10 cellular contexts compared by ENCODE assay signal in genomic region chr22:27876684-27877083, GRCh38. TPM values are rescaled to one million over a fixed set of nuclear protein-coding genes. Genes with fewer than 3 reads are reported as not detected.
DNase-seq lines count a peak whose midpoint lies in the region; ATAC-seq, FAIRE-seq and TF ChIP-seq lines count a peak whose summit lies in the region.
"Had no signal": no experiment of that assay in that cellular context is flagged by ENCODE, and none has a peak within 500 bp of the region (broad histone marks: within the 10 kb centered on the region; RNA-seq: fewer than 3 reads in every experiment).

No MANE protein-coding gene starts in this region.

- peaks cover 53% of the 10 kb centered on the region for H3K4me1 Mint-ChIP-seq in WTC11
- peaks cover 58% of the 10 kb centered on the region for H3K4me1 Mint-ChIP-seq in activated CD8-positive, alpha-beta T cell treated with anti-CD3 and anti-CD28 coated beads for 36 hours (ENCODE audit: low read depth)

- H3K36me3 Mint-ChIP-seq in WTC11: peaks cover 14% of the 10 kb centered on the region
- H3K36me3 Mint-ChIP-seq in activated CD8-positive, alpha-beta T cell treated with anti-CD3 and anti-CD28 coated beads for 36 hours (ENCODE audit: low read depth): peaks cover 33% of the 10 kb centered on the region

- FAIRE-seq in GM12891 (lab: Jason Lieb, UNC): no peak
- FAIRE-seq: H54 had no signal

- CTCF ChIA-PET in WTC11 (lab: Charles Lee): interaction anchor here (2.2 kb wide), 1 partner anchor 11 kb away, joined by 11 read pairs; no protein-coding TSS in a partner anchor
- CTCF ChIA-PET in activated CD8-positive, alpha-beta T cell treated with anti-CD3 and anti-CD28 coated beads for 36 hours (lab: Charles Lee): interaction anchor here (0.6 to 4.3 kb wide), 3 partner anchors 10 to 29 kb away, joined by 3 to 25 read pairs (median 3); no protein-coding TSS in a partner anchor

- H3K4me3 Mint-ChIP-seq in WTC11: no peak overlapping the region
- H3K4me3 Mint-ChIP-seq in activated CD8-positive, alpha-beta T cell treated with anti-CD3 and anti-CD28 coated beads for 36 hours: no peak overlapping the region

- ATAC-seq in WTC11: 0 out of 2 replicates have a peak, but pooled peaks have one; percentile 17
- ATAC-seq in activated CD8-positive, alpha-beta T cell treated with anti-CD3 and anti-CD28 coated beads for 36 hours: no peak
- no peak for ATAC-seq in left lobe of liver
- ATAC-seq in HG03280 (IDR thresholded peaks at IDR 0.05; ENCODE audit: unreplicated experiment): no peak

- TF ChIP-seq POLR2A in GM12891 (IDR thresholded peaks at IDR 0.05; ENCODE audit: low read depth, low read length): no peak

- peak overlapping the region; percentile 32; the same call in 1 of the 2 replicates for H3K27ac Mint-ChIP-seq in WTC11
- no peak overlapping the region for H3K27ac Mint-ChIP-seq in activated CD8-positive, alpha-beta T cell treated with anti-CD3 and anti-CD28 coated beads for 36 hours

- no peaks in the 10 kb centered on the region for H3K27me3 Mint-ChIP-seq in WTC11 (ENCODE audit: low read depth)
- H3K27me3 Mint-ChIP-seq in activated CD8-positive, alpha-beta T cell treated with anti-CD3 and anti-CD28 coated beads for 36 hours: no peaks in the 10 kb centered on the region

- POLR2A ChIA-PET in WTC11 (lab: Charles Lee): no interaction called here
- POLR2A ChIA-PET in activated CD8-positive, alpha-beta T cell treated with anti-CD3 and anti-CD28 coated beads for 36 hours (lab: Charles Lee): no interaction called here

- TF ChIP-seq CTCF in WTC11 (IDR thresholded peaks at IDR 0.05): no peak
- TF ChIP-seq CTCF in activated CD8-positive, alpha-beta T cell treated with anti-CD3 and anti-CD28 coated beads for 36 hours (IDR thresholded peaks at IDR 0.05): no peak

- peak; percentile 44 for DNase-seq in Ammon's horn (ENCODE audit: low spot score)
- peak; percentile 15 for DNase-seq in NCI-H128 (lab: John Stamatoyannopoulos, UW; ENCODE audit: unreplicated experiment)
- no peak for DNase-seq in WTC11 (ENCODE audit: low spot score)
- DNase-seq in midbrain (lab: John Stamatoyannopoulos, UW): peak; percentile 15
- no peak for DNase-seq in activated CD8-positive, alpha-beta T cell treated with anti-CD3 and anti-CD28 coated beads for 36 hours
- no peak for DNase-seq in GM12891 (ENCODE audit: insufficient read length, low spot score)
- no peak for DNase-seq in left lobe of liver (ENCODE audit: low spot score)
- DNase-seq: Kasumi-1 had no signal

- intact Hi-C loops in activated CD8-positive, alpha-beta T cell treated with anti-CD3 and anti-CD28 coated beads for 36 hours (cut with micrococcal nuclease): no loop called here

- H3K9me3 Mint-ChIP-seq in WTC11: no peaks in the 10 kb centered on the region
- no peaks in the 10 kb centered on the region for H3K9me3 Mint-ChIP-seq in activated CD8-positive, alpha-beta T cell treated with anti-CD3 and anti-CD28 coated beads for 36 hours

TF ChIP-seq in WTC11, 78 proteins besides CTCF, POLR2A, EP300 and RAD21:
- TF ChIP-seq ZNF416 (CRISPR knock-in tag; IDR thresholded peaks at IDR 0.05) (no peak), MXD4 (CRISPR knock-in tag; IDR thresholded peaks at IDR 0.05; ENCODE audit: borderline replicate concordance) (no peak), SMAD4 (CRISPR knock-in tag; IDR thresholded peaks at IDR 0.05) (no peak)
- TF ChIP-seq, protein P1, sequence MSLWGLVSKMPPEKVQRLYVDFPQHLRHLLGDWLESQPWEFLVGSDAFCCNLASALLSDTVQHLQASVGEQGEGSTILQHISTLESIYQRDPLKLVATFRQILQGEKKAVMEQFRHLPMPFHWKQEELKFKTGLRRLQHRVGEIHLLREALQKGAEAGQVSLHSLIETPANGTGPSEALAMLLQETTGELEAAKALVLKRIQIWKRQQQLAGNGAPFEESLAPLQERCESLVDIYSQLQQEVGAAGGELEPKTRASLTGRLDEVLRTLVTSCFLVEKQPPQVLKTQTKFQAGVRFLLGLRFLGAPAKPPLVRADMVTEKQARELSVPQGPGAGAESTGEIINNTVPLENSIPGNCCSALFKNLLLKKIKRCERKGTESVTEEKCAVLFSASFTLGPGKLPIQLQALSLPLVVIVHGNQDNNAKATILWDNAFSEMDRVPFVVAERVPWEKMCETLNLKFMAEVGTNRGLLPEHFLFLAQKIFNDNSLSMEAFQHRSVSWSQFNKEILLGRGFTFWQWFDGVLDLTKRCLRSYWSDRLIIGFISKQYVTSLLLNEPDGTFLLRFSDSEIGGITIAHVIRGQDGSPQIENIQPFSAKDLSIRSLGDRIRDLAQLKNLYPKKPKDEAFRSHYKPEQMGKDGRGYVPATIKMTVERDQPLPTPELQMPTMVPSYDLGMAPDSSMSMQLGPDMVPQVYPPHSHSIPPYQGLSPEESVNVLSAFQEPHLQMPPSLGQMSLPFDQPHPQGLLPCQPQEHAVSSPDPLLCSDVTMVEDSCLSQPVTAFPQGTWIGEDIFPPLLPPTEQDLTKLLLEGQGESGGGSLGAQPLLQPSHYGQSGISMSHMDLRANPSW (CRISPR knock-in tag; conservative IDR thresholded peaks at IDR 0.05; ENCODE audit: low read depth): no peak

TF ChIP-seq in GM12891, 5 proteins besides CTCF, POLR2A, EP300 and RAD21:
- TF ChIP-seq SPI1 (IDR thresholded peaks at IDR 0.05; ENCODE audit: low read depth, low read length): no peak
- TF ChIP-seq POU2F2 (IDR thresholded peaks at IDR 0.05; ENCODE audit: low read depth, low read length): no peak
- no peak for TF ChIP-seq POLR2AphosphoS5 (IDR thresholded peaks at IDR 0.05; ENCODE audit: low read depth, low read length)
- TF ChIP-seq PAX5 (IDR thresholded peaks at IDR 0.05; ENCODE audit: insufficient read depth, low read length, severe bottlenecking): no peak
- TF ChIP-seq TAF1 (IDR thresholded peaks at IDR 0.05; ENCODE audit: low read depth, low read length): no peak

RNA-seq across cellular contexts. Expression of gene PITPNB, which starts 42.4 kb away (rescaled TPM):
- total RNA-seq in WTC11 (2021) (70.7 to 76.2 TPM (median 71.7 TPM) in 3 replicates), left lobe of liver (30.6 TPM)
- 10 to 100 TPM; 87.7 to 89.1 TPM for total RNA-seq in activated CD8-positive, alpha-beta T cell treated with anti-CD3 and anti-CD28 coated beads for 36 hours
- 34.9 TPM for polyA plus RNA-seq in GM12891 (2012; ENCODE audit: low read depth, missing spikeins)

Comparison
In these comparisons a context has a peak if more than half of its experiments do, and no peak if none do; other contexts are left out.
1. DNase-seq: peak in Ammon's horn (single experiment), NCI-H128 (single experiment) and midbrain (single experiment); none in WTC11 (single experiment), activated CD8-positive, alpha-beta T cell treated with anti-CD3 and anti-CD28 coated beads for 36 hours (single experiment), GM12891 (single experiment) and left lobe of liver (single experiment).